23 cellular contexts compared by ENCODE assay signal in the genomic region with DNA sequence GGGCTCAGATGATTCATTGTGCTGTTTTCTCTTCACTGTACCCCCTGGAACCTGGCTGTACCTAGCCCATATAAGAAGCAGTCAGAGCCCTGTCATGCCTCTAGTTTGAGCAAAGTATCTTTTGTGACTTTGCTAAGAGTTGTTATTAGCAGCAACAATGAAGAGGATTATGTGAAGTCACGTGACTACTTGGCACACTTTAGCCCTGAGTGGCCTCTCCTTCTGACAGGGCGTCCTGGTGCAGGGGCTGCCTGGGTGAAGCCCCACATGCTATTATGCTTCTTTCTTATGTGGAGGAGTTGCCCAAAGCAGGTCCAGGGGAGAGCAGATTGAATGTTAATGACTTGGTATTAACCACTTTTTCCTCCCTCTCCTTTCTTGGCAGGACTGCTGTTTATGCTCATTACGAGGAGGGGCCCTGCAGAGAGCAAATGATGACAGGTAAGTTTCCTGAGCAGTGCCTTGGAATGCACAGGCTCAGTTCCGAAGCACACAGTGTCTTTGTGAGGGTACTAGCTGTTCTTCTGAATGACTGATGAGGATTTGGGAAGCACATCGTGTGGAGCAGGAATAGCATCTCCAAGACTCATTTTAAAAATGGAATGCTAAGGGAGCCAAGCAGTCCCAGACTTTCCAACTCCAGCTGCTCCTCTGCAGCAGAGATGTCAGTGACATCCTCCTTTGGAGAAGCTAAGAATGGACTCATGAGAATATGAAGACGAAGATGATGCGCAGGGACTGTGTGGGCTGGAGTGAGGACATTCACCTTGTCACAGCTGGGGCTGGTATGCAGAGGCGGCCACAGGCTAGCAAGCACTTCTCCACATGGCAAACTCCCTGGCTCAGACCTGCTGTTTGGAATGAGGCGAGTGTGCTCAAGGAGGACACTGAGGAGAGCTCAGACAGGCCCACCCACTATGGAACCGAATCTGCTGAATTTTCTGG. TPM values are rescaled to one million over a fixed set of nuclear protein-coding genes. Genes with fewer than 3 reads are reported as not detected.
DNase-seq lines count a peak whose midpoint lies in the region; ATAC-seq, FAIRE-seq and TF ChIP-seq lines count a peak whose summit lies in the region.
"Had no signal": no experiment of that assay in that cellular context is flagged by ENCODE, and none has a peak within 500 bp of the region (broad histone marks: within the 10 kb centered on the region; RNA-seq: fewer than 3 reads in every experiment).

No MANE protein-coding gene starts in this region.

- no peak overlapping the region for H3K4me3 ChIP-seq in gastroesophageal sphincter
- H3K4me3 ChIP-seq in GM23248 = no peak overlapping the region
- H3K4me3 ChIP-seq: GM23338, heart left ventricle, lower lobe of right lung, upper lobe of right lung had no signal

- no peak overlapping the region for H3K27ac Mint-ChIP-seq in stimulated activated memory B cell treated with anti-CD40 and anti-IgM and Interleukin-4, amounts not matched to agents 10 μg/mL and 1 μg/mL and 100 μg/mL, for 72 hours
- H3K27ac Mint-ChIP-seq: activated B cell treated with CpG ODN at 0.5 μM for 24 hours; activated naive CD8-positive, alpha-beta T cell; CD4-positive, alpha-beta T cell; GM23338 had no signal

- no peak for TF ChIP-seq POLR2A in gastroesophageal sphincter (IDR thresholded peaks at IDR 0.05)

- peak; percentile 50 for DNase-seq in activated effector memory CD4-positive, alpha-beta T cell treated with anti-CD3 and anti-CD28 coated beads, Interleukin-2, amount 50 U/mL, for 16 hours
- DNase-seq in activated effector memory CD4-positive, alpha-beta T cell treated with Interleukin-2 at 50 U/mL for 16 hours = no peak
- DNase-seq in occipital lobe (lab: John Stamatoyannopoulos, UW) = peak; percentile 73
- no peak for DNase-seq in urothelium cell line (ENCODE audit: low spot score)
- DNase-seq in GM23248 = no peak
- DNase-seq: 8988T; activated B cell treated with CpG ODN at 0.5 μM for 24 hours; activated CD4-positive, alpha-beta T cell treated with anti-CD3 and anti-CD28 coated beads, Interleukin-2, amount 50 U/mL, for 4 hours; CD4-positive, alpha-beta T cell; heart left ventricle; Karpas-422; lower lobe of right lung; NCI-H1436 treated with DMSO at 0.1 percent for 48 hours; OCI-M1; stimulated activated CD4-positive, alpha-beta T cell treated with anti-CD3 and anti-CD28 coated beads, Interleukin-2, amount 100 ng/mL, for 24 hours; T-helper 1 cell; upper lobe of right lung had no signal

- no peak overlapping the region for H2AFZ ChIP-seq in GM23248
- H2AFZ ChIP-seq: GM23338 had no signal

- in situ Hi-C loops in GM23248 (cut with MboI) = no loop called here

- peaks cover 0 to 100% of the 10 kb centered on the region in 2 donors for H3K36me3 ChIP-seq in gastroesophageal sphincter
- H3K36me3 ChIP-seq in GM23248 (ENCODE audit: low read depth) = peaks cover 88% of the 10 kb centered on the region

- no peaks in the 10 kb centered on the region for H3K4me1 Mint-ChIP-seq in stimulated activated memory B cell treated with anti-CD40 and anti-IgM and Interleukin-4, amounts not matched to agents 10 μg/mL and 1 μg/mL and 100 μg/mL, for 72 hours
- H3K4me1 Mint-ChIP-seq: activated B cell treated with CpG ODN at 0.5 μM for 24 hours, GM23338 had no signal

- no peaks in the 10 kb centered on the region for H3K27me3 Mint-ChIP-seq in stimulated activated memory B cell treated with anti-CD40 and anti-IgM and Interleukin-4, amounts not matched to agents 10 μg/mL and 1 μg/mL and 100 μg/mL, for 72 hours
- H3K27me3 Mint-ChIP-seq: activated B cell treated with CpG ODN at 0.5 μM for 24 hours; activated naive CD8-positive, alpha-beta T cell; CD4-positive, alpha-beta T cell had no signal

- TF ChIP-seq EP300 in gastroesophageal sphincter (IDR thresholded peaks at IDR 0.05) = no peak

- no peaks in the 10 kb centered on the region for H3K9me2 ChIP-seq in GM23248 (ENCODE audit: insufficient read depth)

- peaks cover 25% of the 10 kb centered on the region; the same call in 1 of the 2 replicates for H3K79me2 ChIP-seq in GM23248 (ENCODE audit: insufficient read depth)

- no peak overlapping the region for H3K4me3 Mint-ChIP-seq in stimulated activated memory B cell treated with anti-CD40 and anti-IgM and Interleukin-4, amounts not matched to agents 10 μg/mL and 1 μg/mL and 100 μg/mL, for 72 hours
- H3K4me3 Mint-ChIP-seq: activated B cell treated with CpG ODN at 0.5 μM for 24 hours; activated naive CD8-positive, alpha-beta T cell; CD4-positive, alpha-beta T cell; GM23338 had no signal

- peak; percentile 71 for FAIRE-seq in urothelium cell line (lab: Jason Lieb, UNC)
- FAIRE-seq: D721Med had no signal

- no peak overlapping the region for H3K9ac ChIP-seq in GM23248

- peaks cover 5% of the 10 kb centered on the region; the same call in 1 of the 2 replicates for H4K20me1 ChIP-seq in GM23248 (ENCODE audit: insufficient read depth)

- no peak overlapping the region for H3K4me2 ChIP-seq in GM23248 (ENCODE audit: unreplicated experiment)
- H3K4me2 ChIP-seq: GM23338 had no signal

- H3K9me3 Mint-ChIP-seq in stimulated activated memory B cell treated with anti-CD40 and anti-IgM and Interleukin-4, amounts not matched to agents 10 μg/mL and 1 μg/mL and 100 μg/mL, for 72 hours = no peaks in the 10 kb centered on the region
- H3K9me3 Mint-ChIP-seq: activated B cell treated with CpG ODN at 0.5 μM for 24 hours; CD4-positive, alpha-beta T cell; GM23338 had no signal

- ATAC-seq in gastroesophageal sphincter (peak; percentile 50), HG03039 (IDR thresholded peaks at IDR 0.05; ENCODE audit: unreplicated experiment) (no peak)
- no peak for ATAC-seq in stimulated activated memory B cell treated with anti-CD40 and anti-IgM and Interleukin-4, amounts not matched to agents 10 μg/mL and 1 μg/mL and 100 μg/mL, for 72 hours
- ATAC-seq: GM23338, lower lobe of right lung, upper lobe of right lung had no signal

- H3F3A ChIP-seq in GM23248 (ENCODE audit: insufficient read depth) = peaks cover 20% of the 10 kb centered on the region

- WGBS in gastroesophageal sphincter (ENCODE audit: low coverage in 1 of 2), 2 donors = 65 to 87% methylated on average over 3 to 7 of the region's 10 CpGs
- WGBS in GM23248 (ENCODE audit: low coverage in 1 of 2, low lambda C conversion rate in 2 of 2, missing lambda C conversion rate in 2 of 2), 2 experiments = 88 to 93% methylated on average over 10 of the region's 10 CpGs

- no peaks in the 10 kb centered on the region for H3K27me3 ChIP-seq in gastroesophageal sphincter
- H3K27me3 ChIP-seq in GM23248 (replicated peaks; ENCODE audit: insufficient read depth) = no peaks in the 10 kb centered on the region
- H3K27me3 ChIP-seq: heart left ventricle, upper lobe of right lung had no signal

- no peak for TF ChIP-seq CTCF in gastroesophageal sphincter (IDR thresholded peaks at IDR 0.05)

- H3K36me3 Mint-ChIP-seq in stimulated activated memory B cell treated with anti-CD40 and anti-IgM and Interleukin-4, amounts not matched to agents 10 μg/mL and 1 μg/mL and 100 μg/mL, for 72 hours = peaks cover 50% of the 10 kb centered on the region
- H3K36me3 Mint-ChIP-seq: activated naive CD8-positive, alpha-beta T cell had no signal

- H3K9me3 ChIP-seq in gastroesophageal sphincter (no peaks in the 10 kb centered on the region), GM23248 (ENCODE audit: low read depth) (no peaks in the 10 kb centered on the region)
- H3K9me3 ChIP-seq: heart left ventricle, lower lobe of right lung, upper lobe of right lung had no signal

- H3K4me1 ChIP-seq in gastroesophageal sphincter = peaks cover 0 to 38% (median 0%) of the 10 kb centered on the region in 3 donors
- H3K4me1 ChIP-seq in GM23248 (ENCODE audit: insufficient read depth) = peaks cover 14% of the 10 kb centered on the region
- H3K4me1 ChIP-seq: lower lobe of right lung, upper lobe of right lung had no signal

- H3K27ac ChIP-seq in gastroesophageal sphincter = peak overlapping the region in 3 of 4 donors; percentile 20 to 66 (median 50)
- H3K27ac ChIP-seq in GM23248 = no peak overlapping the region
- H3K27ac ChIP-seq: heart left ventricle, lower lobe of right lung, upper lobe of right lung had no signal

RNA-seq across cellular contexts. Expression of a gene that starts 15.2 kb away (rescaled TPM):
- total RNA-seq in gastroesophageal sphincter (10 to 100 TPM; 30.2 to 41.4 (median 33.2) TPM), occipital lobe (25.7 TPM)
- total RNA-seq in GM23248 (2014; rRNA removed; shearing (Covaris generic)) = 13.8 and 13.9 TPM in 2 replicates
- 8.4 and 9.7 TPM in 2 replicates for polyA plus RNA-seq in GM23248 (2016; fragmentation: Nextera tagmentation; extraction: Ambion mirVana)

RNA-seq across cellular contexts. Expression of a gene that starts 42.2 kb away (rescaled TPM):
- total RNA-seq in gastroesophageal sphincter = 10 to 100 TPM; 17.0 to 22.9 (median 19.5) TPM
- total RNA-seq in occipital lobe = 51.2 TPM
- total RNA-seq in GM23248 (2014; rRNA removed; shearing (Covaris generic)) = 23.7 and 26.3 TPM in 2 replicates
- 20.7 and 22.3 TPM in 2 replicates for polyA plus RNA-seq in GM23248 (2016; fragmentation: Nextera tagmentation; extraction: Ambion mirVana)

Comparison
In these comparisons a context has a peak if more than half of its experiments do, and no peak if none do; other contexts are left out.
1. DNase-seq: peak in activated effector memory CD4-positive, alpha-beta T cell treated with anti-CD3 and anti-CD28 coated beads, Interleukin-2, amount 50 U/mL, for 16 hours (single experiment) and occipital lobe (single experiment); none in activated effector memory CD4-positive, alpha-beta T cell treated with Interleukin-2 at 50 U/mL for 16 hours (single experiment), urothelium cell line (single experiment) and GM23248 (single experiment).